Comparison of ENCODE assay signal across 8 cellular contexts in genomic region chr12:15979096-15980091, GRCh38.
DNase-seq lines count a peak whose midpoint lies in the region; ATAC-seq, FAIRE-seq and TF ChIP-seq lines count a peak whose summit lies in the region.

No MANE protein-coding gene starts in this region.

- no peaks in the 10 kb centered on the region for H3K79me2 ChIP-seq in keratinocyte (ENCODE audit: control insufficient read depth, insufficient read depth, low read length)

- no peak overlapping the region for H2AFZ ChIP-seq in keratinocyte (ENCODE audit: control insufficient read depth, low read length)

- H4K20me1 ChIP-seq in keratinocyte (ENCODE audit: control insufficient read depth, extremely low read depth, insufficient read depth, low read length), result no peaks in the 10 kb centered on the region

- dilution Hi-C loops in keratinocyte (cut with MboI; ENCODE audit: extremely low pct_ligation_motif_present, low sequenced_read_pairs), result no loop called here

- no peak overlapping the region for H3K9ac ChIP-seq in keratinocyte (ENCODE audit: control insufficient read depth, extremely low read depth, insufficient read depth, low read length)

- no peak for DNase-seq in keratinocyte (ENCODE audit: low read depth, low spot score)
- DNase-seq in MV-4-11 (lab: John Stamatoyannopoulos, UW), result no peak
- no peak for DNase-seq in omental fat pad (ENCODE audit: low spot score)
- no peak for DNase-seq in NCI-H1417 treated with DMSO at 0.1 percent for 48 hours (lab: John Stamatoyannopoulos, UW)
- no peak for DNase-seq in DMS153 treated with DMSO at 0.1 percent for 48 hours (lab: John Stamatoyannopoulos, UW; ENCODE audit: unreplicated experiment)

- peaks cover 0 to 11% of the 10 kb centered on the region in 2 experiments for H3K36me3 ChIP-seq in keratinocyte (ENCODE audit: control insufficient read depth in 2 of 2, extremely low read depth in 1 of 2, insufficient read depth in 2 of 2, low read length in 2 of 2)

- no peak overlapping the region for H3K4me3 ChIP-seq in keratinocyte (ENCODE audit: control insufficient read depth in 2 of 3, extremely low read depth in 1 of 3, insufficient read depth in 2 of 3, low read depth in 1 of 3, low read length in 3 of 3)

- H3K27me3 ChIP-seq in keratinocyte (ENCODE audit: control insufficient read depth, extremely low read depth, insufficient read depth, low read length), result no peaks in the 10 kb centered on the region

- peak; percentile 74 for TF ChIP-seq CTCF in GM12873 (IDR thresholded peaks at IDR 0.05; ENCODE audit: insufficient read depth, low read depth, low read length, missing control alignments)
- peak; percentile 34 for TF ChIP-seq CTCF in VCaP (conservative IDR thresholded peaks at IDR 0.05)
- peak; percentile 67 to 77 (median 73) for TF ChIP-seq CTCF in keratinocyte (optimal IDR thresholded peaks at IDR 0.05 in 1 of 3, IDR thresholded peaks at IDR 0.05 in 1 of 3, conservative IDR thresholded peaks at IDR 0.05 in 1 of 3; ENCODE audit: extremely low read depth in 1 of 3, insufficient read depth in 2 of 3, low read length in 3 of 3)
- no peak for TF ChIP-seq CTCF in omental fat pad (IDR thresholded peaks at IDR 0.05)

- peaks cover 18% of the 10 kb centered on the region for H3K4me1 ChIP-seq in keratinocyte (ENCODE audit: control insufficient read depth, extremely low read depth, insufficient read depth, low read length)

- H3K4me2 ChIP-seq in keratinocyte (ENCODE audit: control insufficient read depth, extremely low read depth, insufficient read depth, low read depth, low read length), result peak overlapping the region; percentile 29

- ATAC-seq in HG03039 (IDR thresholded peaks at IDR 0.05; ENCODE audit: unreplicated experiment) (peak; percentile 67), omental fat pad (ENCODE audit: low FRiP score) (no peak)

- H3K27ac ChIP-seq in VCaP (no peak overlapping the region), keratinocyte (ENCODE audit: control insufficient read depth, insufficient read depth, low read length) (peak overlapping the region; percentile 22)

- no peaks in the 10 kb centered on the region for H3K9me1 ChIP-seq in keratinocyte (ENCODE audit: control insufficient read depth, extremely low read depth, insufficient read depth, low read length)

- FAIRE-seq in keratinocyte (lab: Jason Lieb, UNC), result no peak

- H3K9me3 ChIP-seq in keratinocyte (ENCODE audit: control insufficient read depth, low read depth, low read length), result no peaks in the 10 kb centered on the region

Comparison
In these comparisons a context has a peak if more than half of its experiments do, and no peak if none do; other contexts are left out.
1. CTCF ChIP-seq: peak in GM12873 (single experiment), VCaP (single experiment) and keratinocyte (3 of 3); none in omental fat pad (0 of 3).